Comparison of ENCODE assay signal across 9 cellular contexts in genomic region chr4:188976644-188977115, GRCh38.
DNase-seq lines count a peak whose midpoint lies in the region; ATAC-seq, FAIRE-seq and TF ChIP-seq lines count a peak whose summit lies in the region.
"Had no signal": no experiment of that assay in that cellular context is flagged by ENCODE, and none has a peak within 500 bp of the region (broad histone marks: within the 10 kb centered on the region; RNA-seq: fewer than 3 reads in every experiment).

No MANE protein-coding gene starts in this region.

- peaks cover 5% of the 10 kb centered on the region for H3K9me3 ChIP-seq in neural progenitor cell (ENCODE audit: low read depth)

- no peak overlapping the region for H3K9ac ChIP-seq in neural progenitor cell

- no peaks in the 10 kb centered on the region for H3K27me3 ChIP-seq in neural progenitor cell

- no peaks in the 10 kb centered on the region for H4K20me1 ChIP-seq in neural progenitor cell (ENCODE audit: low read depth)

- no peaks in the 10 kb centered on the region for H3K79me2 ChIP-seq in neural progenitor cell (ENCODE audit: low read depth)

- H3K27ac ChIP-seq in neural progenitor cell, result peak overlapping the region; percentile 96
- H3K27ac ChIP-seq: skin epidermis had no signal

- peaks cover 13% of the 10 kb centered on the region for H3K36me3 ChIP-seq in neural progenitor cell

- peak overlapping the region; percentile 22 for H3K4me3 ChIP-seq in neural progenitor cell
- H3K4me3 ChIP-seq: skin epidermis had no signal

- in situ Hi-C loops in KBM-7 (cut with MboI; ENCODE audit: low pct_unique_long_range_greater_than_20kb, low sequenced_read_pairs), result no loop called here

- peak overlapping the region; percentile 68 for H3K4me2 ChIP-seq in neural progenitor cell

- peak overlapping the region; percentile 54 for H3K4me3 Mint-ChIP-seq in neural progenitor cell
- no peak overlapping the region for H3K4me3 Mint-ChIP-seq in activated CD4-positive, alpha-beta memory T cell treated with anti-CD3 and anti-CD28 coated beads for 36 hours

- peaks cover 46% of the 10 kb centered on the region for H3F3A ChIP-seq in neural progenitor cell (ENCODE audit: low read depth)

- CTCF ChIA-PET in activated CD4-positive, alpha-beta memory T cell treated with anti-CD3 and anti-CD28 coated beads for 36 hours (lab: Charles Lee), result no interaction called here

- no peak for ATAC-seq in HG03097 (IDR thresholded peaks at IDR 0.05; ENCODE audit: low FRiP score, unreplicated experiment)

- peaks cover 2% of the 10 kb centered on the region for H3K27me3 Mint-ChIP-seq in neural progenitor cell (ENCODE audit: insufficient read depth, low read depth)
- no peaks in the 10 kb centered on the region for H3K27me3 Mint-ChIP-seq in activated CD4-positive, alpha-beta memory T cell treated with anti-CD3 and anti-CD28 coated beads for 36 hours

- peaks cover 35% of the 10 kb centered on the region for H3K4me1 ChIP-seq in neural progenitor cell

- POLR2A ChIA-PET in activated CD4-positive, alpha-beta memory T cell treated with anti-CD3 and anti-CD28 coated beads for 36 hours (lab: Charles Lee), result no interaction called here

- DNase-seq in GM03348 (ENCODE audit: low spot score) (peak; percentile 33), NCI-H2107 (lab: John Stamatoyannopoulos, UW) (peak; percentile 12), dermis blood vessel endothelial cell (peak; percentile 57), neural progenitor cell (ENCODE audit: low spot score) (peak; percentile 87), RCC 7860 (ENCODE audit: low spot score) (no peak), KBM-7 (no peak)
- no peak for DNase-seq in activated CD4-positive, alpha-beta memory T cell treated with anti-CD3 and anti-CD28 coated beads for 36 hours

- no peaks in the 10 kb centered on the region for H3K36me3 Mint-ChIP-seq in neural progenitor cell
- H3K36me3 Mint-ChIP-seq in activated CD4-positive, alpha-beta memory T cell treated with anti-CD3 and anti-CD28 coated beads for 36 hours, result no peaks in the 10 kb centered on the region

- TF ChIP-seq CTCF in neural progenitor cell (IDR thresholded peaks at IDR 0.05), result no peak

- H3K4me1 Mint-ChIP-seq in neural progenitor cell, result peaks cover 19% of the 10 kb centered on the region
- H3K4me1 Mint-ChIP-seq in activated CD4-positive, alpha-beta memory T cell treated with anti-CD3 and anti-CD28 coated beads for 36 hours (ENCODE audit: low read depth), result no peaks in the 10 kb centered on the region

- intact Hi-C loops in activated CD4-positive, alpha-beta memory T cell treated with anti-CD3 and anti-CD28 coated beads for 36 hours (cut with micrococcal nuclease), result no loop called here

- no peak for FAIRE-seq in RCC 7860 (lab: Jason Lieb, UNC)

- H2AFZ ChIP-seq in neural progenitor cell (replicated peaks), result no peak overlapping the region

- H3K9me3 Mint-ChIP-seq in neural progenitor cell, result peaks cover 6% of the 10 kb centered on the region
- H3K9me3 Mint-ChIP-seq in activated CD4-positive, alpha-beta memory T cell treated with anti-CD3 and anti-CD28 coated beads for 36 hours, result peaks cover 2% of the 10 kb centered on the region

- peak overlapping the region; percentile 88 for H3K27ac Mint-ChIP-seq in neural progenitor cell
- no peak overlapping the region for H3K27ac Mint-ChIP-seq in activated CD4-positive, alpha-beta memory T cell treated with anti-CD3 and anti-CD28 coated beads for 36 hours

Comparison
In these comparisons a context has a peak if more than half of its experiments do, and no peak if none do; other contexts are left out.
1. DNase-seq: peak in GM03348 (single experiment), NCI-H2107 (single experiment), dermis blood vessel endothelial cell (single experiment) and neural progenitor cell (single experiment); none in RCC 7860 (single experiment), activated CD4-positive, alpha-beta memory T cell treated with anti-CD3 and anti-CD28 coated beads for 36 hours (single experiment) and KBM-7 (single experiment).